8 cellular contexts compared by ENCODE assay signal in the genomic region with DNA sequence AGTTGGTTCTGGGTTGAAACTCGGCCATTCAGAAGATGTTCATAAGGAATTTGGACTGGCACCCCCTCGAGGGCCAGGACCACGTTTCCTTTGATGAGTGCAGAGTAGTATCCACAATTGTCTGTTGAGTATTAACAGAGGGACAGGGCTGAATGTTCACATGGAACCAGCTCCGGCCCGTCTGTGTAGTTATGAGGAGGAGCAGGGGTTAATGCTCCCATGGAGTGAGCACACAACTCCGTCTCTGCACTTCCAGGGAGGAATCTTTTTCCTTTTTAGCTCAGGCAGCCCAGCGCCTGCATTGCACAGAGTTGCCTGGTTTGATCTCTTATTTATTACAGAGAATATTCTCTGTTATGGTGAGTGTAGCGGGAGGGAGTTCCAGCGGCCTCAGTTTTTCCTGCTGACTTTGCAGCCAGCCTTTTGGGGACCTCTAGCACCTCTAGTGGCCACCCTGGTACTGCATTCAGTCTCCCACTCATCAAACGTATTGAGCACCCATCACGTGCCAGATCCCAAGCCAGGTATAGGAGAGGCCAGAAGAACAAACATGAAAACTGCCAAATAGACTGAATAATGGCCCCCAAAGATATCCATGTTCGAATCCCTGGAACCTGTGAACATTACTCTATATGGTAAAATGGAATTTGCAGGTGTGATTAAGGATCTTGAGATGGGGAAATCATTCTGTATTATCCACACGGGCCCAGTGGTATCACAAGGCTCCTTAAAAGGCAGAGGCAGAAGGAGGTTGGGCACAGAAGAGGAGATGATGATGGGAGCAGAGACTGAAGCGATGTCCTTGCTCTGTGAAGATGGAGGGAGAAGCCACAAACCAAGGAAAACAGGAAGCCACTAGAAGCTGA.
A peak's percentile ranks its signal among the peaks of the same experiment; 100 is the strongest.
DNase-seq lines count a peak whose midpoint lies in the region; ATAC-seq and TF ChIP-seq lines count a peak whose summit lies in the region.

No MANE protein-coding gene starts in this region.

- DNase-seq in Calu3 (peak; percentile 85), SHP77 treated with DMSO at 0.1 percent for 48 hours (lab: John Stamatoyannopoulos, UW) (peak; percentile 2), head of caudate nucleus (peak; percentile 44 to 93 (median 82)), posterior vena cava (ENCODE audit: low spot score) (peak; percentile 81), uterus (peak in 1 of 2 donors; percentile 31)
- peak; percentile 78 for DNase-seq in activated naive CD4-positive, alpha-beta T cell treated with anti-CD3 and anti-CD28 coated beads, Interleukin-2, amount 10 ng/mL, durations not matched to agents 7 days and 5 days

- H3K9me3 Mint-ChIP-seq in Calu3 (ENCODE audit: low read depth, unreplicated experiment), result no peaks in the 10 kb centered on the region
- no peaks in the 10 kb centered on the region for H3K9me3 Mint-ChIP-seq in activated naive CD4-positive, alpha-beta T cell treated with anti-CD3 and anti-CD28 coated beads, Interleukin-2, amount 10 ng/mL, durations not matched to agents 7 days and 5 days

- no peaks in the 10 kb centered on the region for H4K20me1 ChIP-seq in KMS-11 (ENCODE audit: insufficient read depth)

- CTCF ChIA-PET in Calu3 (lab: Charles Lee), result interaction anchor here (0.6 to 0.9 kb wide), 2 partner anchors 74 to 970 kb away, joined by 3 to 4 read pairs; no protein-coding TSS in a partner anchor
- CTCF ChIA-PET in activated naive CD4-positive, alpha-beta T cell treated with anti-CD3 and anti-CD28 coated beads, Interleukin-2, amount 10 ng/mL, durations not matched to agents 7 days and 5 days (lab: Charles Lee), result interaction anchor here (0.5 to 2.4 kb wide), 7 partner anchors 9 to 137 kb away, joined by 3 to 10 read pairs (median 4); no protein-coding TSS in a partner anchor

- no peaks in the 10 kb centered on the region for H3K36me3 Mint-ChIP-seq in Calu3 (ENCODE audit: insufficient read depth, unreplicated experiment)
- no peaks in the 10 kb centered on the region for H3K36me3 Mint-ChIP-seq in activated naive CD4-positive, alpha-beta T cell treated with anti-CD3 and anti-CD28 coated beads, Interleukin-2, amount 10 ng/mL, durations not matched to agents 7 days and 5 days

- intact Hi-C loops in Calu3 (cut with micrococcal nuclease; ENCODE audit: unreplicated experiment), result no loop called here
- intact Hi-C loops in head of caudate nucleus (cut with DNase I), result no loop called here
- intact Hi-C loops in posterior vena cava (cut with DNase I), result no loop called here
- intact Hi-C loops in uterus (cut with DNase I; ENCODE audit: low total_unique reads), result no loop called here

- BruUV-seq in Calu3 (replicated peaks; lab: Mats Ljungman, UMichigan), result no TSS peak

- no peak overlapping the region for H3K27ac ChIP-seq in KMS-11
- no peak overlapping the region for H3K27ac ChIP-seq in uterus

- no peak overlapping the region for H3K27ac Mint-ChIP-seq in Calu3 (ENCODE audit: unreplicated experiment)
- H3K27ac Mint-ChIP-seq in activated naive CD4-positive, alpha-beta T cell treated with anti-CD3 and anti-CD28 coated beads, Interleukin-2, amount 10 ng/mL, durations not matched to agents 7 days and 5 days, result no peak overlapping the region

- peaks cover 55% of the 10 kb centered on the region; the same call in 1 of the 2 replicates for H3K27me3 ChIP-seq in KMS-11 (ENCODE audit: insufficient read depth, low read depth)
- H3K27me3 ChIP-seq in uterus, result no peaks in the 10 kb centered on the region

- H3K4me1 Mint-ChIP-seq in Calu3 (ENCODE audit: low read depth, unreplicated experiment), result no peaks in the 10 kb centered on the region
- H3K4me1 Mint-ChIP-seq in activated naive CD4-positive, alpha-beta T cell treated with anti-CD3 and anti-CD28 coated beads, Interleukin-2, amount 10 ng/mL, durations not matched to agents 7 days and 5 days, result peaks cover 2% of the 10 kb centered on the region

- peaks cover 96% of the 10 kb centered on the region for H3K27me3 Mint-ChIP-seq in Calu3 (ENCODE audit: unreplicated experiment)
- peaks cover 33% of the 10 kb centered on the region for H3K27me3 Mint-ChIP-seq in activated naive CD4-positive, alpha-beta T cell treated with anti-CD3 and anti-CD28 coated beads, Interleukin-2, amount 10 ng/mL, durations not matched to agents 7 days and 5 days

- H3K4me3 ChIP-seq in KMS-11 (IDR thresholded peaks at IDR 0.05; ENCODE audit: insufficient read depth, low read depth, low read length) (no peak overlapping the region), uterus (no peak overlapping the region)

- no peak for ATAC-seq in GM21515 (IDR thresholded peaks at IDR 0.05; ENCODE audit: unreplicated experiment)

- H3K4me2 ChIP-seq in KMS-11, result no peak overlapping the region

- no peaks in the 10 kb centered on the region for H3K36me3 ChIP-seq in KMS-11 (ENCODE audit: insufficient read depth)
- no peaks in the 10 kb centered on the region for H3K36me3 ChIP-seq in uterus

- no peak overlapping the region for H3K4me3 Mint-ChIP-seq in Calu3 (ENCODE audit: low read depth, unreplicated experiment)
- no peak overlapping the region for H3K4me3 Mint-ChIP-seq in activated naive CD4-positive, alpha-beta T cell treated with anti-CD3 and anti-CD28 coated beads, Interleukin-2, amount 10 ng/mL, durations not matched to agents 7 days and 5 days

- peak; percentile 79 for TF ChIP-seq CTCF in Calu3 (IDR thresholded peaks at IDR 0.05; ENCODE audit: unreplicated experiment)
- TF ChIP-seq CTCF in KMS-11 (conservative IDR thresholded peaks at IDR 0.05; ENCODE audit: low read depth, low read length), result peak; percentile 86
- peak; percentile 46 to 66 (median 55) for TF ChIP-seq CTCF in uterus (IDR thresholded peaks at IDR 0.05)

- no peak for TF ChIP-seq POLR2A in uterus (IDR thresholded peaks at IDR 0.05)

- no peak overlapping the region for H3K9ac ChIP-seq in KMS-11

- H3K4me1 ChIP-seq in KMS-11 (ENCODE audit: low read depth, poor library complexity, severe bottlenecking) (no peaks in the 10 kb centered on the region), uterus (no peaks in the 10 kb centered on the region)

- H3K79me2 ChIP-seq in KMS-11 (ENCODE audit: insufficient read depth, low read depth), result no peaks in the 10 kb centered on the region

- no peaks in the 10 kb centered on the region for H3K9me3 ChIP-seq in uterus

- H2AFZ ChIP-seq in KMS-11 (ENCODE audit: low read depth), result no peak overlapping the region
